ENCODE assay signal across 8 cellular contexts in the genomic region with DNA sequence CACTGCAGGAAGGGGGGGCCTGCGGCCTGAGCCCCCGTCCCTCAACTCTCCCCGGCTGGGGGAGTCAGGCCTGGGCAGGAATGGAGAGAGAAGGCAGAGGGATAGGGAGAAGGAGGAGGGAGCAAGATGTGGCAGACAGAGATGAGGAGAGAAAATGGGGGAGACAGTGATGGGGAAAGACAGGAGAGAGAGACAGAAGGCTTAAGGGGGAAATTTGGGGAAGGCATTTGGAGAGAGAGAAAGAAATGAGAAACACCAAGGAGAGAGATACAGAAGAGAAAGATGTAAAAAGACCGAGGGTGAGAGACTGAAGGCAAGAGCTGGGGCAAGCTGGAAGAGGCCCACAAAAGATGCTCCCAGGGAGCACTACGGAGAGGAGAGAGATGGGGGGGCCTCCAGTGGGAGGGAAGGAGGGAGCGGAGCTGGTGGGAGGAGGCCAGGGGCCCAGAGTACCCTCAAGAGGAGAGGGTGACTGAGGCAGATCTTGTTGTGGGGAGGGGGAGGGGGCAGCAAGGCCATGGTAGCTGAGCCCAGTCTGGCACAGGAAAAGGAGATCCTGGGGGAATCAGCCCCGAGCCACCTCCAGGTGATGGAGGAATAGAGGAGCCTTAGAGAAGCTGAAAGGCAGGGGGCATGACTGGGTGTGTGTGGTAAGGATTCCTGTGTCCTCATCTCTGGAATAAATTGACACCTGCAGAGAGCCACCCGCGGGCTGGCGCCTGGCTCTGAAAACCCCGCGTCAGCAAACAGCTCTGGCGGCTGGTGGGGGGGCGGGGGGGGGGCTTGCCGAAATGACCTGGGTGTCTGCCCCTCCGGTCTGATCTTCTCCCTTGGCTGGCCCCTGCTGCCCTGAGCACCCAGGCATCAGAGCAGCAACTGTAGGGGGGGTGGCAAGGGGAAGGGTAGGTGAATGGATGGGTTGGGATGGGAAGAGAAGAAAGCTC. TPM values are rescaled to one million over a fixed set of nuclear protein-coding genes. Genes with fewer than 3 reads are reported as not detected.
A peak's percentile ranks its signal among the peaks of the same experiment; 100 is the strongest.
DNase-seq lines count a peak whose midpoint lies in the region; ATAC-seq and TF ChIP-seq lines count a peak whose summit lies in the region.

No MANE protein-coding gene starts in this region.

- peak overlapping the region; percentile 85 for H3K4me3 Mint-ChIP-seq in WTC11
- H3K4me3 Mint-ChIP-seq in stimulated activated memory B cell treated with anti-CD40 and anti-IgM and Interleukin-4, amounts not matched to agents 10 μg/mL and 1 μg/mL and 100 μg/mL, for 72 hours: peak overlapping the region; percentile 61

- POLR2A ChIA-PET in SK-N-SH (lab: Yijun Ruan, JAX): interaction anchor here (1.0 kb wide), 1 partner anchor 281 kb away, joined by 3 read pairs; the partner anchor contains the start of gene TP53
- POLR2A ChIA-PET in WTC11 (lab: Charles Lee): interaction anchor here (0.8 to 1.2 kb wide), 2 partner anchors 12 to 78 kb away, joined by 3 to 4 read pairs; partner anchors contain the start of gene PLSCR3

- no peak for DNase-seq in SK-N-SH
- DNase-seq in WTC11 (ENCODE audit: low spot score): no peak
- no peak for DNase-seq in hepatocyte (ENCODE audit: low spot score)
- DNase-seq in OCI-M1 (lab: John Stamatoyannopoulos, UW): no peak
- DNase-seq in Kasumi-1 (lab: John Stamatoyannopoulos, UW): no peak

- H3K79me2 ChIP-seq in SK-N-SH (ENCODE audit: insufficient read depth): peaks cover 46% of the 10 kb centered on the region
- peaks cover 19% of the 10 kb centered on the region for H3K79me2 ChIP-seq in hepatocyte

- H3K4me3 ChIP-seq in SK-N-SH (ENCODE audit: low read depth in 2 of 2, low read length in 1 of 2) (peak overlapping the region; percentile 78 to 91), hepatocyte (peak overlapping the region; percentile 50)

- peaks cover 5 to 21% of the 10 kb centered on the region in 2 experiments; a peak in 2 of 4 replicates for H3K4me1 ChIP-seq in SK-N-SH (ENCODE audit: control insufficient read depth in 1 of 2, insufficient read depth in 2 of 2, low read depth in 1 of 2, low read length in 1 of 2)
- peaks cover 9% of the 10 kb centered on the region for H3K4me1 ChIP-seq in hepatocyte (ENCODE audit: insufficient read depth)

- H3K9me2 ChIP-seq in SK-N-SH (no peaks in the 10 kb centered on the region), hepatocyte (replicated peaks; ENCODE audit: insufficient read depth) (no peaks in the 10 kb centered on the region)

- TF ChIP-seq RAD21 in SK-N-SH (IDR thresholded peaks at IDR 0.05; ENCODE audit: low read length): no peak

- peaks cover 20% of the 10 kb centered on the region for H3K36me3 Mint-ChIP-seq in WTC11
- no peaks in the 10 kb centered on the region for H3K36me3 Mint-ChIP-seq in stimulated activated memory B cell treated with anti-CD40 and anti-IgM and Interleukin-4, amounts not matched to agents 10 μg/mL and 1 μg/mL and 100 μg/mL, for 72 hours

- H2AFZ ChIP-seq in SK-N-SH (ENCODE audit: low read depth): peak overlapping the region; percentile 31; the same call in 1 of the 2 replicates
- H2AFZ ChIP-seq in hepatocyte: peak overlapping the region; percentile 23

- CTCF ChIA-PET in SK-N-SH (lab: Yijun Ruan, JAX): interaction anchor here (0.6 to 4.9 kb wide), 9 partner anchors 11 to 261 kb away, joined by 3 to 28 read pairs (median 3); partner anchors contain the start of genes SENP3 and TMEM95
- CTCF ChIA-PET in WTC11 (lab: Charles Lee): interaction anchor here (0.6 to 3.5 kb wide), 11 partner anchors 12 to 361 kb away, joined by 3 to 25 read pairs (median 4); partner anchors contain the start of gene PLSCR3

- peak overlapping the region; percentile 94 for H3K9ac ChIP-seq in SK-N-SH

- peak overlapping the region; percentile 100 for H3K4me2 ChIP-seq in SK-N-SH
- H3K4me2 ChIP-seq in hepatocyte: peak overlapping the region; percentile 97

- H3K9me3 ChIP-seq in SK-N-SH: no peaks in the 10 kb centered on the region
- no peaks in the 10 kb centered on the region for H3K9me3 ChIP-seq in hepatocyte (ENCODE audit: low read depth)

- no peaks in the 10 kb centered on the region for H3K9me3 Mint-ChIP-seq in WTC11
- no peaks in the 10 kb centered on the region for H3K9me3 Mint-ChIP-seq in stimulated activated memory B cell treated with anti-CD40 and anti-IgM and Interleukin-4, amounts not matched to agents 10 μg/mL and 1 μg/mL and 100 μg/mL, for 72 hours

- H3K36me3 ChIP-seq in SK-N-SH (replicated peaks in 1 of 2; ENCODE audit: control insufficient read depth in 1 of 2, insufficient read depth in 2 of 2, low read length in 1 of 2): peaks cover 14 to 20% of the 10 kb centered on the region in 2 experiments
- no peaks in the 10 kb centered on the region for H3K36me3 ChIP-seq in hepatocyte (replicated peaks; ENCODE audit: insufficient read depth, low read depth)

- ATAC-seq in SK-N-SH treated with all-trans-retinoic acid at 6 μM for 48 hours: no peak
- no peak for ATAC-seq in WTC11
- ATAC-seq in stimulated activated memory B cell treated with anti-CD40 and anti-IgM and Interleukin-4, amounts not matched to agents 10 μg/mL and 1 μg/mL and 100 μg/mL, for 72 hours: no peak
- ATAC-seq in GM19395 (IDR thresholded peaks at IDR 0.05; ENCODE audit: unreplicated experiment): no peak

- peaks cover 30% of the 10 kb centered on the region for H3K4me1 Mint-ChIP-seq in WTC11
- H3K4me1 Mint-ChIP-seq in stimulated activated memory B cell treated with anti-CD40 and anti-IgM and Interleukin-4, amounts not matched to agents 10 μg/mL and 1 μg/mL and 100 μg/mL, for 72 hours: peaks cover 13% of the 10 kb centered on the region

- no peak for TF ChIP-seq EP300 in SK-N-SH (IDR thresholded peaks at IDR 0.05; ENCODE audit: borderline replicate concordance in 1 of 2, low read depth in 1 of 2, low read length in 1 of 2)

- H3F3A ChIP-seq in SK-N-SH (replicated peaks; ENCODE audit: insufficient read depth): peaks cover 14% of the 10 kb centered on the region

- no peaks in the 10 kb centered on the region for H3K27me3 ChIP-seq in SK-N-SH (ENCODE audit: insufficient read depth)
- no peaks in the 10 kb centered on the region for H3K27me3 ChIP-seq in hepatocyte

- H3K27ac Mint-ChIP-seq in WTC11: peak overlapping the region; percentile 48; the same call in 1 of the 2 replicates
- H3K27ac Mint-ChIP-seq in stimulated activated memory B cell treated with anti-CD40 and anti-IgM and Interleukin-4, amounts not matched to agents 10 μg/mL and 1 μg/mL and 100 μg/mL, for 72 hours: peak overlapping the region; percentile 89

- no peak for TF ChIP-seq CTCF in SK-N-SH (IDR thresholded peaks at IDR 0.05)
- TF ChIP-seq CTCF in WTC11 (IDR thresholded peaks at IDR 0.05): no peak
- TF ChIP-seq CTCF in hepatocyte (IDR thresholded peaks at IDR 0.05; ENCODE audit: poor library complexity): no peak

- H4K20me1 ChIP-seq in SK-N-SH (ENCODE audit: insufficient read depth) (peaks cover 11% of the 10 kb centered on the region; the same call in 1 of the 2 replicates), hepatocyte (ENCODE audit: insufficient read depth, poor library complexity, severe bottlenecking) (no peaks in the 10 kb centered on the region)

- 30% methylated on average over 16 of the region's 16 CpGs for WGBS in SK-N-SH (ENCODE audit: low lambda C conversion rate)
- 36% methylated on average over 14 of the region's 16 CpGs for WGBS in hepatocyte (ENCODE audit: low lambda C conversion rate, missing lambda C conversion rate)

- H3K27ac ChIP-seq in SK-N-SH (ENCODE audit: low read depth in 2 of 2, low read length in 1 of 2) (peak overlapping the region; percentile 76 to 88; a peak in 3 of 4 replicates), hepatocyte (peak overlapping the region; percentile 63)

- no peaks in the 10 kb centered on the region; the same call in 1 of the 2 replicates for H3K27me3 Mint-ChIP-seq in WTC11 (ENCODE audit: low read depth)
- H3K27me3 Mint-ChIP-seq in stimulated activated memory B cell treated with anti-CD40 and anti-IgM and Interleukin-4, amounts not matched to agents 10 μg/mL and 1 μg/mL and 100 μg/mL, for 72 hours: peaks cover 32% of the 10 kb centered on the region

TF ChIP-seq in SK-N-SH, 30 proteins besides CTCF, POLR2A, EP300 and RAD21 (continues in another document):
- no peak for TF ChIP-seq POLR2AphosphoS5 (IDR thresholded peaks at IDR 0.05; ENCODE audit: low read depth, low read length)

TF ChIP-seq in SK-N-SH treated with all-trans-retinoic acid at 6 μM for 48 hours, 23 proteins besides CTCF, POLR2A, EP300 and RAD21 (continues in another document):
- TF ChIP-seq ZNF70 (CRISPR knock-in tag; IDR thresholded peaks at IDR 0.05) (no peak), TCF4 (CRISPR knock-in tag; IDR thresholded peaks at IDR 0.05; ENCODE audit: borderline replicate concordance) (no peak), OSR1 (CRISPR knock-in tag; IDR thresholded peaks at IDR 0.05) (no peak)

TF ChIP-seq in WTC11, 78 proteins besides CTCF, POLR2A, EP300 and RAD21 (continues in another document):
- TF ChIP-seq KAT7 (CRISPR knock-in tag; IDR thresholded peaks at IDR 0.05; ENCODE audit: borderline replicate concordance): no peak

RNA-seq across cellular contexts. Expression of gene NLGN2, which starts 1.5 kb away (rescaled TPM):
- polyA plus RNA-seq in SK-N-SH (2012; rRNA removed) (16.8 and 29.9 TPM in 2 replicates), hepatocyte (4.3 and 6.6 TPM in 2 replicates)
- polyA plus RNA-seq in SK-N-SH (2012; cell fraction: cytosol; rRNA removed): 12.6 and 20.1 TPM in 2 replicates
- polyA plus RNA-seq in SK-N-SH (2012; cell fraction: nucleus; rRNA removed): 143 and 167 TPM in 2 replicates
- total RNA-seq in WTC11 (2021) (76.7 to 112 TPM (median 96.9 TPM) in 3 replicates), hepatocyte (4.1 and 7.2 TPM in 2 replicates)

RNA-seq across cellular contexts. Expression of gene TMEM256, which starts 2.3 kb away (rescaled TPM):
- polyA plus RNA-seq in SK-N-SH (2012; rRNA removed): 114 and 213 TPM in 2 replicates
- 112 and 115 TPM in 2 replicates for polyA plus RNA-seq in SK-N-SH (2012; cell fraction: cytosol; rRNA removed)
- 63.1 and 74.0 TPM in 2 replicates for polyA plus RNA-seq in SK-N-SH (2012; cell fraction: nucleus; rRNA removed)
- total RNA-seq in WTC11 (2021): 132 to 180 TPM (median 178 TPM) in 3 replicates
- 109 and 118 TPM in 2 replicates for total RNA-seq in hepatocyte
- polyA plus RNA-seq in hepatocyte: 105 and 109 TPM in 2 replicates

RNA-seq across cellular contexts. Expression of gene PLSCR3, which starts 11.8 kb away (rescaled TPM):
- polyA plus RNA-seq in SK-N-SH (2012; rRNA removed) (72.0 and 95.0 TPM in 2 replicates), hepatocyte (58.0 and 59.6 TPM in 2 replicates)
- 44.4 and 71.7 TPM in 2 replicates for polyA plus RNA-seq in SK-N-SH (2012; cell fraction: cytosol; rRNA removed)
- polyA plus RNA-seq in SK-N-SH (2012; cell fraction: nucleus; rRNA removed): 149 and 189 TPM in 2 replicates
- total RNA-seq in WTC11 (2021) (34.1 to 42.7 TPM (median 37.6 TPM) in 3 replicates), hepatocyte (11.8 and 17.6 TPM in 2 replicates)

RNA-seq across cellular contexts. Expression of gene SPEM1, which starts 14.0 kb away (rescaled TPM):
- polyA plus RNA-seq in SK-N-SH (2012; rRNA removed): not detected in 2 replicates
- not detected in 2 replicates for polyA plus RNA-seq in SK-N-SH (2012; cell fraction: cytosol; rRNA removed)
- polyA plus RNA-seq in SK-N-SH (2012; cell fraction: nucleus; rRNA removed): not detected in 2 replicates
- 0.18 to 0.35 TPM in 2 of 3 replicates, not detected in the other for total RNA-seq in WTC11 (2021)
- not detected in 2 replicates for total RNA-seq in hepatocyte
- 0.21 TPM in 1 of 2 replicates, not detected in the other for polyA plus RNA-seq in hepatocyte

RNA-seq across cellular contexts. Expression of gene SPEM2, which starts 19.3 kb away (rescaled TPM):
- polyA plus RNA-seq in SK-N-SH (2012; rRNA removed) (not detected in 2 replicates), hepatocyte (not detected in 2 replicates)
- polyA plus RNA-seq in SK-N-SH (2012; cell fraction: cytosol; rRNA removed): not detected in 2 replicates
- 0.09 and 0.11 TPM in 2 replicates for polyA plus RNA-seq in SK-N-SH (2012; cell fraction: nucleus; rRNA removed)
- total RNA-seq in WTC11 (2021) (0.13 TPM in 1 of 3 replicates, not detected in the others), hepatocyte (not detected in 2 replicates)
